12 cellular contexts compared by ENCODE assay signal in the genomic region with DNA sequence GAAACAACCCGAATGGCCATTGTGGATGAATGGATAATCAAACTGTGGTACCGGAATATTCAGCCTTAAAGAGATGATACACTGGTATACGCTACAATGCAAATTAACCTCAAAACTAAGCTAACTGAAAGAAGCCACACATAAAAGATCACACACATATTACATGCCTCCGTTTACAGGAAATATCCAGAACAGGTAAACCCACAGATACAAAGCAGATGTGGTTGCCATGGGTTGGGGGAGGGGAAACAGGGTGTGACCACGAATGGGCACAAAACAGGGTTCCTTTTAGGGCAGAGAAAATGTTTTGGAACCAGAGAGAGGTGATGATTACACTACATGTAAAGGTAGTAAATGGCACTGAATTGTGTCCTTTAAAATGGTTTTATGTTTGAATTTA. TPM values are rescaled to one million over a fixed set of nuclear protein-coding genes. Genes with fewer than 3 reads are reported as not detected.
DNase-seq lines count a peak whose midpoint lies in the region; ATAC-seq, FAIRE-seq and TF ChIP-seq lines count a peak whose summit lies in the region.
"Had no signal": no experiment of that assay in that cellular context is flagged by ENCODE, and none has a peak within 500 bp of the region (broad histone marks: within the 10 kb centered on the region; RNA-seq: fewer than 3 reads in every experiment).

No MANE protein-coding gene starts in this region.

- no peak for DNase-seq in A549 (ENCODE audit: low read depth in 1 of 2, low spot score in 1 of 2)
- DNase-seq in WTC11 (ENCODE audit: low spot score), result no peak
- peak; percentile 49 for DNase-seq in activated naive CD4-positive, alpha-beta T cell treated with anti-CD3 and anti-CD28 coated beads, Interleukin-2, amount 50 U/mL, for 16 hours
- no peak for DNase-seq in nephron progenitor cell
- DNase-seq in stimulated activated naive B cell treated with anti-CD40 and anti-IgM and Interleukin-4, amounts not matched to agents 10 μg/mL and 1 μg/mL and 100 μg/mL, for 72 hours, result no peak
- DNase-seq in MG63, result no peak
- no peak for DNase-seq in GM12891 (ENCODE audit: insufficient read length, low spot score)
- DNase-seq: erythroblast, IMR-90, NCI-H446, posterior cingulate gyrus had no signal

- H3K9me3 ChIP-seq in A549 (no peaks in the 10 kb centered on the region), MG63 (no peaks in the 10 kb centered on the region)

- H3K36me3 ChIP-seq in MG63, result no peaks in the 10 kb centered on the region

- TF ChIP-seq CTCF in A549 (IDR thresholded peaks at IDR 0.05), result no peak
- no peak for TF ChIP-seq CTCF in WTC11 (IDR thresholded peaks at IDR 0.05)
- no peak for TF ChIP-seq CTCF in nephron progenitor cell (IDR thresholded peaks at IDR 0.05)

- CTCF ChIA-PET in A549 (lab: Yijun Ruan, JAX), result interaction anchor here (1.5 to 1.7 kb wide), 2 partner anchors 16 to 164 kb away, joined by 3 read pairs; no protein-coding TSS in a partner anchor
- CTCF ChIA-PET in WTC11 (lab: Charles Lee), result no interaction called here

- peak overlapping the region; percentile 47; the same call in 1 of the 2 replicates for H3K27ac Mint-ChIP-seq in WTC11
- H3K27ac Mint-ChIP-seq in nephron progenitor cell, result peak overlapping the region; percentile 87
- H3K27ac Mint-ChIP-seq in stimulated activated naive B cell treated with anti-CD40 and anti-IgM and Interleukin-4, amounts not matched to agents 10 μg/mL and 1 μg/mL and 100 μg/mL, for 72 hours, result no peak overlapping the region

- H3K9me3 Mint-ChIP-seq in WTC11 (0 out of 2 replicates have a peak, but pooled peaks cover 4% of the 10 kb centered on the region), nephron progenitor cell (peaks cover 52% of the 10 kb centered on the region)
- no peaks in the 10 kb centered on the region for H3K9me3 Mint-ChIP-seq in stimulated activated naive B cell treated with anti-CD40 and anti-IgM and Interleukin-4, amounts not matched to agents 10 μg/mL and 1 μg/mL and 100 μg/mL, for 72 hours

- H3K27ac ChIP-seq in A549, result 0 out of 6 replicates have a peak overlapping the region, but pooled peaks have one; percentile 10 to 16

- peaks cover 69% of the 10 kb centered on the region for H3K4me1 ChIP-seq in A549

- WGBS in A549 (ENCODE audit: missing lambda C conversion rate), result 86% methylated on average over 5 of the region's 5 CpGs

- H3K27me3 Mint-ChIP-seq in WTC11 (ENCODE audit: low read depth), result no peaks in the 10 kb centered on the region
- no peaks in the 10 kb centered on the region for H3K27me3 Mint-ChIP-seq in nephron progenitor cell (ENCODE audit: low read depth, poor library complexity)
- H3K27me3 Mint-ChIP-seq in stimulated activated naive B cell treated with anti-CD40 and anti-IgM and Interleukin-4, amounts not matched to agents 10 μg/mL and 1 μg/mL and 100 μg/mL, for 72 hours, result no peaks in the 10 kb centered on the region

- no peak for TF ChIP-seq EP300 in A549 (IDR thresholded peaks at IDR 0.05)

- H3K4me2 ChIP-seq in A549, result peak overlapping the region; percentile 1; the same call in 1 of the 3 replicates

- FAIRE-seq in A549 (lab: Jason Lieb, UNC), result no peak
- no peak for FAIRE-seq in GM12891 (lab: Jason Lieb, UNC)

- POLR2A ChIA-PET in A549 (lab: Yijun Ruan, JAX) (no interaction called here), WTC11 (lab: Charles Lee) (no interaction called here)

- H3K4me3 Mint-ChIP-seq in WTC11 (no peak overlapping the region), nephron progenitor cell (no peak overlapping the region)
- no peak overlapping the region for H3K4me3 Mint-ChIP-seq in stimulated activated naive B cell treated with anti-CD40 and anti-IgM and Interleukin-4, amounts not matched to agents 10 μg/mL and 1 μg/mL and 100 μg/mL, for 72 hours

- H3K4me1 Mint-ChIP-seq in WTC11 (peaks cover 63% of the 10 kb centered on the region), nephron progenitor cell (peaks cover 68% of the 10 kb centered on the region)
- H3K4me1 Mint-ChIP-seq in stimulated activated naive B cell treated with anti-CD40 and anti-IgM and Interleukin-4, amounts not matched to agents 10 μg/mL and 1 μg/mL and 100 μg/mL, for 72 hours, result peaks cover 29 to 71% of the 10 kb centered on the region in 2 donors

- no peak for ATAC-seq in A549
- no peak for ATAC-seq in WTC11
- ATAC-seq in esophagus mucosa, result no peak
- ATAC-seq in stimulated activated naive B cell treated with anti-CD40 and anti-IgM and Interleukin-4, amounts not matched to agents 10 μg/mL and 1 μg/mL and 100 μg/mL, for 72 hours (replicated peaks), result no peak

- H3K4me3 ChIP-seq in A549 (no peak overlapping the region), MG63 (no peak overlapping the region)

- TF ChIP-seq POLR2A in A549 (IDR thresholded peaks at IDR 0.05; ENCODE audit: low read length), result no peak
- no peak for TF ChIP-seq POLR2A in GM12891 (IDR thresholded peaks at IDR 0.05; ENCODE audit: low read depth, low read length)

- no peak for TF ChIP-seq RAD21 in A549 (conservative IDR thresholded peaks at IDR 0.05 in 1 of 2, IDR thresholded peaks at IDR 0.05 in 1 of 2)

- H3K36me3 Mint-ChIP-seq in WTC11, result peaks cover 28% of the 10 kb centered on the region
- peaks cover 77% of the 10 kb centered on the region for H3K36me3 Mint-ChIP-seq in nephron progenitor cell (ENCODE audit: low read depth)
- peaks cover 23 to 35% of the 10 kb centered on the region in 2 donors for H3K36me3 Mint-ChIP-seq in stimulated activated naive B cell treated with anti-CD40 and anti-IgM and Interleukin-4, amounts not matched to agents 10 μg/mL and 1 μg/mL and 100 μg/mL, for 72 hours

- no peaks in the 10 kb centered on the region for H3K27me3 ChIP-seq in MG63

TF ChIP-seq in A549, 52 proteins besides CTCF, POLR2A, EP300 and RAD21 (continues in another document):
- TF ChIP-seq MAZ (IDR thresholded peaks at IDR 0.05; ENCODE audit: borderline replicate concordance, low read depth, low read length) (no peak), HOXB5 (CRISPR knock-in tag; IDR thresholded peaks at IDR 0.05) (no peak), FOSB (CRISPR knock-in tag; IDR thresholded peaks at IDR 0.05) (no peak), RFX5 (IDR thresholded peaks at IDR 0.05) (no peak), JUNB (IDR thresholded peaks at IDR 0.05) (no peak), JUN (IDR thresholded peaks at IDR 0.05) (no peak), FOSL2 (IDR thresholded peaks at IDR 0.05) (no peak), FOSL2 (CRISPR knock-in tag; IDR thresholded peaks at IDR 0.05) (no peak), EHF (CRISPR knock-in tag; IDR thresholded peaks at IDR 0.05) (no peak)
- TF ChIP-seq, protein P1, sequence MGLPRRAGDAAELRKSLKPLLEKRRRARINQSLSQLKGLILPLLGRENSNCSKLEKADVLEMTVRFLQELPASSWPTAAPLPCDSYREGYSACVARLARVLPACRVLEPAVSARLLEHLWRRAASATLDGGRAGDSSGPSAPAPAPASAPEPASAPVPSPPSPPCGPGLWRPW (IDR thresholded peaks at IDR 0.05), result no peak

TF ChIP-seq in WTC11, 78 proteins besides CTCF, POLR2A, EP300 and RAD21 (continues in another document):
- no peak for TF ChIP-seq IRF2 (CRISPR knock-in tag; IDR thresholded peaks at IDR 0.05; ENCODE audit: borderline replicate concordance, low read depth)

TF ChIP-seq in GM12891, 5 proteins besides CTCF, POLR2A, EP300 and RAD21:
- TF ChIP-seq POLR2AphosphoS5 (IDR thresholded peaks at IDR 0.05; ENCODE audit: low read depth, low read length) (no peak), SPI1 (IDR thresholded peaks at IDR 0.05; ENCODE audit: low read depth, low read length) (no peak), POU2F2 (IDR thresholded peaks at IDR 0.05; ENCODE audit: low read depth, low read length) (no peak), TAF1 (IDR thresholded peaks at IDR 0.05; ENCODE audit: low read depth, low read length) (no peak), PAX5 (IDR thresholded peaks at IDR 0.05; ENCODE audit: insufficient read depth, low read length, severe bottlenecking) (no peak)
TF ChIP-seq in GM12891: peak in this region for 0.

RNA-seq across cellular contexts. Expression of gene ESYT2, which starts 16.6 kb away (rescaled TPM):
- polyA plus RNA-seq in A549 (2011; rRNA removed), result 73.2 and 77.0 TPM in 2 replicates
- polyA plus RNA-seq in A549 (2012; cell fraction: cytosol; rRNA removed), result 22.5 and 29.6 TPM in 2 replicates
- polyA plus RNA-seq in A549 (2012; cell fraction: nucleus; rRNA removed), result 30.1 and 31.2 TPM in 2 replicates
- 41.8 to 48.3 TPM (median 45.8 TPM) in 3 replicates for polyA plus RNA-seq in A549 (2017; fragmentation: RNase III; extraction: RNeasy Plus Mini Kit Qiagen cat#74134 plus additional on column Dnase treatment)
- polyA minus RNA-seq in A549 (2011; rRNA and poly(A)+ RNA removed), result 54.6 and 62.5 TPM in 2 replicates
- 45.1 to 61.1 TPM (median 60.4 TPM) in 3 replicates for total RNA-seq in WTC11 (2021)
- total RNA-seq in esophagus mucosa, result 41.4 TPM
- total RNA-seq in MG63 (2014; rRNA removed; shearing (Covaris generic); ENCODE audit: low replicate concordance), result 38.2 and 108 TPM in 2 replicates
- 15.4 TPM for polyA plus RNA-seq in GM12891 (2012; ENCODE audit: low read depth, missing spikeins)

RNA-seq across cellular contexts. Expression of gene DYNC2I1, which starts 43.7 kb away (rescaled TPM):
- polyA plus RNA-seq in A549 (2011; rRNA removed) (10.6 and 17.4 TPM in 2 replicates), A549 (2017; fragmentation: RNase III; extraction: RNeasy Plus Mini Kit Qiagen cat#74134 plus additional on column Dnase treatment) (8.7 to 10.0 TPM (median 9.1 TPM) in 3 replicates)
- 11.0 and 11.8 TPM in 2 replicates for polyA plus RNA-seq in A549 (2012; cell fraction: cytosol; rRNA removed)
- 41.8 and 42.7 TPM in 2 replicates for polyA plus RNA-seq in A549 (2012; cell fraction: nucleus; rRNA removed)
- 5.8 and 7.5 TPM in 2 replicates for polyA minus RNA-seq in A549 (2011; rRNA and poly(A)+ RNA removed)
- total RNA-seq in WTC11 (2021) (23.4 to 31.1 TPM (median 24.7 TPM) in 3 replicates), esophagus mucosa (6.6 TPM)
- total RNA-seq in MG63 (2014; rRNA removed; shearing (Covaris generic); ENCODE audit: low replicate concordance), result 1.9 and 2.0 TPM in 2 replicates
- polyA plus RNA-seq in GM12891 (2012; ENCODE audit: low read depth, missing spikeins), result 7.6 TPM
